17 cellular contexts compared by ENCODE assay signal in the genomic region with DNA sequence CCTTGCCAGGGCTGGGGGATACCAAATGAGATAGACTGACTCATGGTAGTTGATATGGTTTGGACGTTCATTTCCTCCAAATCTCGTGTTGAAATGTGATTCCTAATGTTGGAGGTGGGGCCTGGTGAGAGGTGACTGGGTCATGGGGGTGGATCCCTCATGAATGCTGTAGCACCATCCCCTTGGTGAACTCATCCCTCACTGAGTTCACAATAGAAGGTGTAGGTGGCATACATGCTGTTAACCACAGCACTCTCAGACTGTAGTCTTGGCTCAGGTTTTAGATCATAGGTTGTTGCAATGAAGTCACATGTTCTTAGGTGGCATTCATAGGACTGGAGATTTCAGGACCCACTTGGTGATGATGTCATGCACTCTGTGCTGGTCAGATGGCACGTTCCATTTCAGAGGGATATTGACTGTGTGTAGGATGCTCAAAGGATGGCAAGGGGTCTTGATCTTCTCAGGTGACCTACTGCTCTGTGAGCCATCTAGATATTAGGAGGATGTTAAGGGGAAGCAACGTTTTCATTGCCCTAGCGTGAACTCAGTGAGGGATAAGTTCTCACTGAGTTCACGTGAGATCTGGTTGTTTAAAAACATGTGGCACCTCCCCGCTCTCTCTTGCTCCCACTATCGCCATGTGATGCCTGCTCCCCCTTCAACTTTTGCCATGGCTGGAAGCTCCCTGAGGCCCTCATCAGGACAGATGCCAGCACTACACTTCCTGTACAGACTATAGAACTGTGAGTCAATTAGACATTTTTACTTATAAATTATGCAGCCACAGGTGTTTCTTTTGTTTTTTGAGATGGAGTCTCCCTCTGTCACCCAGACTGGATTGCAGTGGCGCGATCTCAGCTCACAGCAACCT.
DNase-seq lines count a peak whose midpoint lies in the region; ATAC-seq, FAIRE-seq and TF ChIP-seq lines count a peak whose summit lies in the region.
"Had no signal": no experiment of that assay in that cellular context is flagged by ENCODE, and none has a peak within 500 bp of the region (broad histone marks: within the 10 kb centered on the region; RNA-seq: fewer than 3 reads in every experiment).

No MANE protein-coding gene starts in this region.

- H2AFZ ChIP-seq in HepG2 (ENCODE audit: low read length) = no peak overlapping the region

- no peaks in the 10 kb centered on the region for H3K36me3 Mint-ChIP-seq in HFFc6 (ENCODE audit: low read depth)
- H3K36me3 Mint-ChIP-seq in CD8-positive, alpha-beta T cell = no peaks in the 10 kb centered on the region
- H3K36me3 Mint-ChIP-seq: natural killer cell had no signal

- H3K4me3 Mint-ChIP-seq in HFFc6 = no peak overlapping the region
- no peak overlapping the region for H3K4me3 Mint-ChIP-seq in CD8-positive, alpha-beta T cell
- H3K4me3 Mint-ChIP-seq: natural killer cell; T-helper 2 cell treated with Interferon-gamma antibody and Interleukin-4, amounts not matched to agents 5 μg/mL and 100 μg/mL, for 36 hours had no signal

- TF ChIP-seq POLR2A in HepG2 (IDR thresholded peaks at IDR 0.05; ENCODE audit: insufficient read depth in 1 of 2, low read depth in 2 of 2, low read length in 2 of 2) (no peak), right lobe of liver (IDR thresholded peaks at IDR 0.05) (no peak)

- H3K9me3 ChIP-seq in HepG2 (ENCODE audit: low read length) (no peaks in the 10 kb centered on the region), right lobe of liver (no peaks in the 10 kb centered on the region)
- no peaks in the 10 kb centered on the region for H3K9me3 ChIP-seq in CD8-positive, alpha-beta T cell (ENCODE audit: low read length)
- H3K9me3 ChIP-seq: breast epithelium, left lung had no signal

- POLR2A ChIA-PET in HepG2 (lab: Yijun Ruan, JAX) = no interaction called here
- POLR2A ChIA-PET in CD8-positive, alpha-beta T cell (lab: Charles Lee) = no interaction called here

- DNase-seq in HepG2 (ENCODE audit: low spot score) (no peak), right lobe of liver (no peak), NAMALWA (ENCODE audit: low spot score) (peak; percentile 54), choroid plexus epithelial cell (ENCODE audit: low read depth) (no peak), urothelium cell line (ENCODE audit: low spot score) (no peak), HFFc6 (no peak)
- no peak for DNase-seq in CD8-positive, alpha-beta T cell
- DNase-seq: activated gamma-delta T cell treated with Interleukin-2 at 50 U/mL for 16 hours, EL, left lung, natural killer cell, NCI-H345, retina had no signal

- no peaks in the 10 kb centered on the region for H3K79me2 ChIP-seq in HepG2 (ENCODE audit: insufficient read depth, low read length)

- in situ Hi-C loops in HepG2 (cut with HindIII; ENCODE audit: extremely low pct_ligation_motif_present, low pct_unique_long_range_greater_than_20kb) = no loop called here

- no peak for TF ChIP-seq RAD21 in HepG2 (CRISPR knock-in tag; IDR thresholded peaks at IDR 0.05)

- no peak overlapping the region for H3K4me2 ChIP-seq in HepG2 (ENCODE audit: low read depth, low read length)

- intact Hi-C loops in HepG2 (cut with micrococcal nuclease; ENCODE audit: unreplicated experiment) (no loop called here), right lobe of liver (cut with DNase I) (no loop called here)
- intact Hi-C loops in CD8-positive, alpha-beta T cell (cut with DNase I, micrococcal nuclease) = no loop called here

- no peak overlapping the region for H3K27ac Mint-ChIP-seq in HFFc6
- H3K27ac Mint-ChIP-seq in CD8-positive, alpha-beta T cell = no peak overlapping the region
- H3K27ac Mint-ChIP-seq: natural killer cell; T-helper 2 cell treated with Interferon-gamma antibody and Interleukin-4, amounts not matched to agents 5 μg/mL and 100 μg/mL, for 36 hours had no signal

- H3K27me3 ChIP-seq in HepG2 (ENCODE audit: control insufficient read depth in 1 of 2, insufficient read depth in 2 of 2, low read length in 2 of 2) (no peaks in the 10 kb centered on the region), right lobe of liver (no peaks in the 10 kb centered on the region)
- H3K27me3 ChIP-seq in CD8-positive, alpha-beta T cell (ENCODE audit: insufficient read depth, low read length) = no peaks in the 10 kb centered on the region
- H3K27me3 ChIP-seq: breast epithelium, left lung had no signal

- TF ChIP-seq CTCF in HepG2 (CRISPR knock-in tag; IDR thresholded peaks at IDR 0.05) (no peak), right lobe of liver (IDR thresholded peaks at IDR 0.05) (no peak), choroid plexus epithelial cell (conservative IDR thresholded peaks at IDR 0.05; ENCODE audit: low read depth, low read length) (peak; percentile 21), HFFc6 (IDR thresholded peaks at IDR 0.05) (no peak)
- TF ChIP-seq CTCF in CD8-positive, alpha-beta T cell (IDR thresholded peaks at IDR 0.05) = no peak

- peaks cover 9% of the 10 kb centered on the region; the same call in 1 of the 2 replicates for H3K27me3 Mint-ChIP-seq in HFFc6 (ENCODE audit: insufficient read depth)
- H3K27me3 Mint-ChIP-seq in CD8-positive, alpha-beta T cell (ENCODE audit: low read depth) = peaks cover 9% of the 10 kb centered on the region

- no peaks in the 10 kb centered on the region for H4K20me1 ChIP-seq in HepG2 (ENCODE audit: insufficient read depth, low read length)

- H3K4me1 ChIP-seq in HepG2 (ENCODE audit: insufficient read depth, low read length) (peaks cover 2% of the 10 kb centered on the region; the same call in 1 of the 2 replicates), right lobe of liver (peaks cover 0 to 14% (median 4%) of the 10 kb centered on the region in 4 donors)
- no peaks in the 10 kb centered on the region for H3K4me1 ChIP-seq in CD8-positive, alpha-beta T cell (ENCODE audit: insufficient read depth, low read length)
- H3K4me1 ChIP-seq: breast epithelium, left lung had no signal

- no peaks in the 10 kb centered on the region for H3K9me3 Mint-ChIP-seq in HFFc6
- H3K9me3 Mint-ChIP-seq in CD8-positive, alpha-beta T cell = no peaks in the 10 kb centered on the region
- H3K9me3 Mint-ChIP-seq: natural killer cell; T-helper 2 cell treated with Interferon-gamma antibody and Interleukin-4, amounts not matched to agents 5 μg/mL and 100 μg/mL, for 36 hours had no signal

- 77% methylated on average over 10 of the region's 10 CpGs for WGBS in HepG2 (ENCODE audit: low lambda C conversion rate)
- WGBS in right lobe of liver (ENCODE audit: insufficient coverage, low coverage, low lambda C conversion rate, missing lambda C conversion rate) = 50% methylated on average over 7 of the region's 10 CpGs

- H3K9ac ChIP-seq in HepG2 (ENCODE audit: insufficient read depth, low read depth, low read length) = no peak overlapping the region

- H3K4me1 Mint-ChIP-seq in HFFc6 (ENCODE audit: low read depth) = peaks cover 2% of the 10 kb centered on the region
- no peaks in the 10 kb centered on the region for H3K4me1 Mint-ChIP-seq in CD8-positive, alpha-beta T cell (ENCODE audit: low read depth)
- H3K4me1 Mint-ChIP-seq: natural killer cell had no signal

- no TSS peak for BruUV-seq in HepG2 (replicated peaks; lab: Mats Ljungman, UMichigan)

- H3K36me3 ChIP-seq in HepG2 (replicated peaks in 1 of 2; ENCODE audit: control insufficient read depth in 1 of 2, insufficient read depth in 2 of 2, low read length in 2 of 2) (no peaks in the 10 kb centered on the region), right lobe of liver (no peaks in the 10 kb centered on the region)
- no peaks in the 10 kb centered on the region for H3K36me3 ChIP-seq in CD8-positive, alpha-beta T cell (ENCODE audit: insufficient read depth, low read length)
- H3K36me3 ChIP-seq: breast epithelium, left lung had no signal

- CTCF ChIA-PET in HepG2 (lab: Yijun Ruan, JAX; ENCODE audit: low intra/inter-chr PET ratio, low total read pairs) = no interaction called here
- CTCF ChIA-PET in CD8-positive, alpha-beta T cell (lab: Charles Lee) = no interaction called here

- no peak for TF ChIP-seq EP300 in HepG2 (IDR thresholded peaks at IDR 0.05; ENCODE audit: low read depth in 2 of 2, low read length in 2 of 2)
- no peak for TF ChIP-seq EP300 in HepG2 (CRISPR knock-in tag; IDR thresholded peaks at IDR 0.05; ENCODE audit: borderline replicate concordance)

- H3K27ac ChIP-seq in HepG2 (ENCODE audit: extremely low read length, insufficient read depth, low read length) = no peak overlapping the region
- no peak overlapping the region for H3K27ac ChIP-seq in right lobe of liver
- H3K27ac ChIP-seq in CD8-positive, alpha-beta T cell (ENCODE audit: low read depth, low read length) = no peak overlapping the region
- H3K27ac ChIP-seq: breast epithelium, left lung had no signal

- FAIRE-seq in HepG2 (lab: Jason Lieb, UNC) (no peak), urothelium cell line (lab: Jason Lieb, UNC) (peak; percentile 83)
- FAIRE-seq: endothelial cell of umbilical vein had no signal

- H3K4me3 ChIP-seq in HepG2 (replicated peaks in 1 of 3; ENCODE audit: insufficient read depth in 1 of 3, low read depth in 2 of 3, low read length in 3 of 3) (no peak overlapping the region), right lobe of liver (no peak overlapping the region), choroid plexus epithelial cell (ENCODE audit: low read depth, low read length) (no peak overlapping the region)
- H3K4me3 ChIP-seq in CD8-positive, alpha-beta T cell (ENCODE audit: low read depth, low read length) = no peak overlapping the region
- H3K4me3 ChIP-seq: breast epithelium, left lung had no signal

- no peak for ATAC-seq in HepG2
- ATAC-seq in right lobe of liver = no peak
- ATAC-seq in CD8-positive, alpha-beta T cell = no peak
- ATAC-seq in GM19452 (IDR thresholded peaks at IDR 0.05; ENCODE audit: unreplicated experiment) = no peak
- ATAC-seq: left lung, natural killer cell had no signal

TF ChIP-seq in HepG2, 621 proteins besides CTCF, POLR2A, EP300 and RAD21:
- TF ChIP-seq ATF7 (IDR thresholded peaks at IDR 0.05) (peak; percentile 88), ATF7 (CRISPR knock-in tag; IDR thresholded peaks at IDR 0.05) (no peak), AGO2 (optimal IDR thresholded peaks at IDR 0.05; ENCODE audit: low read depth, low read length) (no peak), STAG1 (CRISPR knock-in tag; IDR thresholded peaks at IDR 0.05) (peak; percentile 18; the same call in 1 of the 2 replicates)
- TF ChIP-seq, protein P1, sequence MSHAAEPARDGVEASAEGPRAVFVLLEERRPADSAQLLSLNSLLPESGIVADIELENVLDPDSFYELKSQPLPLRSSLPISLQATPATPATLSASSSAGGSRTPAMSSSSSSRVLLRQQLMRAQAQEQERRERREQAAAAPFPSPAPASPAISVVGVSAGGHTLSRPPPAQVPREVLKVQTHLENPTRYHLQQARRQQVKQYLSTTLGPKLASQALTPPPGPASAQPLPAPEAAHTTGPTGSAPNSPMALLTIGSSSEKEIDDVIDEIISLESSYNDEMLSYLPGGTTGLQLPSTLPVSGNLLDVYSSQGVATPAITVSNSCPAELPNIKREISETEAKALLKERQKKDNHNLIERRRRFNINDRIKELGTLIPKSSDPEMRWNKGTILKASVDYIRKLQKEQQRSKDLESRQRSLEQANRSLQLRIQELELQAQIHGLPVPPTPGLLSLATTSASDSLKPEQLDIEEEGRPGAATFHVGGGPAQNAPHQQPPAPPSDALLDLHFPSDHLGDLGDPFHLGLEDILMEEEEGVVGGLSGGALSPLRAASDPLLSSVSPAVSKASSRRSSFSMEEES (CRISPR knock-in tag; IDR thresholded peaks at IDR 0.05) = no peak
TF ChIP-seq in HepG2: peak in this region for 2.
